31 cellular contexts compared by ENCODE assay signal in the genomic region with DNA sequence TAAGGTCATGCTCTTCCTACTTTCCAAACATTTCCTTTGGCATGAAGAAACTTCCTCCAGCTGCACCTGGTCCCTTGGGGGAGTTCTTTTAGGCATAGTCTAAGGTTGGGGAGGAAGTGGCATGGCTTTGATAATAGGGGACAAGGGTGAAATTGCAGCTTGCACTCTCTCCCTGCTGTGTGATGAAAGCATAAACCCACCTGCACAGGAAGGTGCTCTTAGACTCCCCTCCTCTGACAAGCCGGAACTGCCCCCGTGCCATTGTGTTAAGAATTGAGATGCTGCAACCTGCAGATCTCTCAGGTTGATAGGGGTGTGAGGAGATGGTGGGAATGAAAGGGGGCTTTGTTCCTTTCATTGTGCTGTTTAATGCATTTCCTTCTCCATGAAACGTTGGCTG. TPM values are rescaled to one million over a fixed set of nuclear protein-coding genes. Genes with fewer than 3 reads are reported as not detected.
"Had no signal": no experiment of that assay in that cellular context is flagged by ENCODE, and none has a peak within 500 bp of the region (broad histone marks: within the 10 kb centered on the region; RNA-seq: fewer than 3 reads in every experiment).

No MANE protein-coding gene starts in this region.

- H3K4me1 ChIP-seq: ascending aorta had no signal

- H3K27ac ChIP-seq: ascending aorta, cardiac muscle cell, VCaP had no signal

- H3K27me3 ChIP-seq: ascending aorta, cardiac muscle cell had no signal

- H3K36me3 ChIP-seq: ascending aorta, cardiac muscle cell had no signal

- H3K4me3 ChIP-seq: ascending aorta, cardiac muscle cell had no signal

- DNase-seq: activated CD4-positive, alpha-beta memory T cell treated with anti-CD3 and anti-CD28 coated beads, Interleukin-2, amount 10 ng/mL, durations not matched to agents 7 days and 5 days; activated CD4-positive, alpha-beta T cell treated with anti-CD3 and anti-CD28 coated beads for 1 hour; activated CD4-positive, alpha-beta T cell treated with anti-CD3 and anti-CD28 coated beads for 36 hours; activated CD4-positive, alpha-beta T cell treated with anti-CD3 and anti-CD28 coated beads for 48 hours; activated CD4-positive, alpha-beta T cell treated with anti-CD3 and anti-CD28 coated beads, Interleukin-2, amount 10 ng/mL, durations not matched to agents 7 days and 5 days; activated CD4-positive, alpha-beta T cell treated with anti-CD3 and anti-CD28 coated beads, Interleukin-2, amount 50 U/mL, for 48 hours; activated CD4-positive, CD25-positive, alpha-beta regulatory T cell; activated CD8-positive, alpha-beta memory T cell treated with anti-CD3 and anti-CD28 coated beads for 24 hours; activated CD8-positive, alpha-beta memory T cell treated with anti-CD3 and anti-CD28 coated beads, Interleukin-2, amount 10 ng/mL, durations not matched to agents 7 days and 5 days; activated CD8-positive, alpha-beta memory T cell treated with anti-CD3 and anti-CD28 coated beads, Interleukin-2, amount 50 U/mL, for 48 hours; activated CD8-positive, alpha-beta T cell treated with anti-CD3 and anti-CD28 coated beads, Interleukin-2, amount 10 ng/mL, durations not matched to agents 7 days and 5 days; activated effector memory CD4-positive, alpha-beta T cell treated with Interleukin-2 at 50 U/mL for 16 hours; activated gamma-delta T cell; activated naive CD4-positive, alpha-beta T cell treated with anti-CD3 and anti-CD28 coated beads, Interleukin-2, amount 10 ng/mL, durations not matched to agents 7 days and 5 days; activated naive CD4-positive, alpha-beta T cell treated with Interleukin-2 at 50 U/mL for 16 hours; activated naive CD8-positive, alpha-beta T cell treated with anti-CD3 and anti-CD28 coated beads, Interleukin-2, amount 10 ng/mL, durations not matched to agents 7 days and 5 days; activated naive CD8-positive, alpha-beta T cell treated with anti-CD3 and anti-CD28 coated beads, Interleukin-2, amount 50 U/mL, for 24 hours; activated T-cell treated with anti-CD3 and anti-CD28 coated beads, Interleukin-2, amount 50 U/mL, for 24 hours; activated T-cell treated with anti-CD3 and anti-CD28 coated beads, Interleukin-2, amount 50 U/mL, for 48 hours; amygdala; anterior cingulate cortex; caudate nucleus; cerebellar nuclear complex; T-helper 2 cell; T-helper 9 cell had no signal

- H3K9me3 ChIP-seq: ascending aorta had no signal

RNA-seq across cellular contexts. Expression of a gene that starts 13.9 kb away (rescaled TPM):
- total RNA-seq: activated CD4-positive, alpha-beta memory T cell treated with anti-CD3 and anti-CD28 coated beads, Interleukin-2, amount 10 ng/mL, durations not matched to agents 7 days and 5 days; activated CD4-positive, alpha-beta T cell treated with anti-CD3 and anti-CD28 coated beads for 36 hours; activated CD4-positive, alpha-beta T cell treated with anti-CD3 and anti-CD28 coated beads, Interleukin-2, amount 10 ng/mL, durations not matched to agents 7 days and 5 days; activated CD8-positive, alpha-beta memory T cell treated with anti-CD3 and anti-CD28 coated beads, Interleukin-2, amount 10 ng/mL, durations not matched to agents 7 days and 5 days; activated CD8-positive, alpha-beta T cell treated with anti-CD3 and anti-CD28 coated beads, Interleukin-2, amount 10 ng/mL, durations not matched to agents 7 days and 5 days; activated naive CD8-positive, alpha-beta T cell treated with anti-CD3 and anti-CD28 coated beads, Interleukin-2, amount 10 ng/mL, durations not matched to agents 7 days and 5 days; activated T-helper 2 cell treated with anti-CD3 and anti-CD28 coated beads, Interferon-gamma antibody, Interleukin-2, Interleukin-4, amounts not matched to agents 10 μg/mL and 5 μg/mL and 100 μg/mL, durations not matched to agents 14 hours and 24 hours and 36 hours; bronchial epithelial cell; chondrocyte had no signal
